ENCODE assay signal across 12 cellular contexts in the genomic region with DNA sequence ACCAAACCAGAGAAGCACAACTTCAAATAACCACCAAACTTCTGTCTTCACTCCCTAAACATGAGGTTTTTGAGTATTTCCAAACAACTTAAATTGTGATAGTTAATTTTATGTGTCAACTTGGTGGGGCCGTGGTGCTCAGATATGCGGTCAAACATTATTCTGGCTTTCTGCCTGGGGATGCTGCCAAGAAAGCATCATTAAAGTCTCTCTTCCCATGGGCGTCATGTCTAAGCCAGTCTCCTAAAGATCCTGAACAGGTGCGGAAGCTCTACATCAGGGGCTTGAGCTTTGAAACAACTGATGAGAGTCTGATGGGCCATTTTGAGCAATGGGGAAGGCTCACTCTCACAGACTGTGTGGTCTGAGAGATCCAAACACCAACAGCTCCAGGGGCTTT. TPM values are rescaled to one million over a fixed set of nuclear protein-coding genes. Genes with fewer than 3 reads are reported as not detected.
"Had no signal": no experiment of that assay in that cellular context is flagged by ENCODE, and none has a peak within 500 bp of the region (broad histone marks: within the 10 kb centered on the region; RNA-seq: fewer than 3 reads in every experiment).

No MANE protein-coding gene starts in this region.

- H3K4me3 ChIP-seq: gastrocnemius medialis, hepatocyte, skin epidermis had no signal

- DNase-seq: activated CD4-positive, alpha-beta memory T cell treated with anti-CD3 and anti-CD28 coated beads, Interleukin-2, amount 10 ng/mL, durations not matched to agents 7 days and 5 days; activated gamma-delta T cell; activated naive CD8-positive, alpha-beta T cell treated with anti-CD3 and anti-CD28 coated beads for 36 hours; activated T-cell treated with anti-CD3 and anti-CD28 coated beads, Interleukin-2, amount 50 U/mL, for 48 hours; endodermal cell; erythroblast; gastrocnemius medialis; T-helper 9 cell had no signal

RNA-seq across cellular contexts. Expression of a gene that starts 24.1 kb away (rescaled TPM):
- total RNA-seq: activated CD4-positive, alpha-beta memory T cell treated with anti-CD3 and anti-CD28 coated beads, Interleukin-2, amount 10 ng/mL, durations not matched to agents 7 days and 5 days; activated naive CD8-positive, alpha-beta T cell treated with anti-CD3 and anti-CD28 coated beads for 36 hours; bronchial epithelial cell; dermis microvascular lymphatic vessel endothelial cell had no signal
